Comparison of ENCODE assay signal across 1 cellular context in genomic region chr12:6567824-6568617, GRCh38.
A peak's percentile ranks its signal among the peaks of the same experiment; 100 is the strongest.
TF ChIP-seq lines count a peak whose summit lies in the region.

Gene NOP2, minus strand, starts transcription at chr12:6568291. Its CDS starts 373 bp downstream, at chr12:6567918.

TF ChIP-seq in HepG2, 621 proteins besides CTCF, POLR2A, EP300 and RAD21 (continued from another document and continues in another):
- TF ChIP-seq PRDM4 (CRISPR knock-in tag; IDR thresholded peaks at IDR 0.05; ENCODE audit: borderline replicate concordance), result no peak
- TF ChIP-seq PBX3 (CRISPR knock-in tag; IDR thresholded peaks at IDR 0.05; ENCODE audit: borderline replicate concordance), result 0 out of 2 replicates have a peak, but pooled peaks have one; percentile 53
- peak; percentile 73; the same call in 1 of the 2 replicates for TF ChIP-seq ZNF256 (CRISPR knock-in tag; conservative IDR thresholded peaks at IDR 0.05)
- TF ChIP-seq, protein P1, sequence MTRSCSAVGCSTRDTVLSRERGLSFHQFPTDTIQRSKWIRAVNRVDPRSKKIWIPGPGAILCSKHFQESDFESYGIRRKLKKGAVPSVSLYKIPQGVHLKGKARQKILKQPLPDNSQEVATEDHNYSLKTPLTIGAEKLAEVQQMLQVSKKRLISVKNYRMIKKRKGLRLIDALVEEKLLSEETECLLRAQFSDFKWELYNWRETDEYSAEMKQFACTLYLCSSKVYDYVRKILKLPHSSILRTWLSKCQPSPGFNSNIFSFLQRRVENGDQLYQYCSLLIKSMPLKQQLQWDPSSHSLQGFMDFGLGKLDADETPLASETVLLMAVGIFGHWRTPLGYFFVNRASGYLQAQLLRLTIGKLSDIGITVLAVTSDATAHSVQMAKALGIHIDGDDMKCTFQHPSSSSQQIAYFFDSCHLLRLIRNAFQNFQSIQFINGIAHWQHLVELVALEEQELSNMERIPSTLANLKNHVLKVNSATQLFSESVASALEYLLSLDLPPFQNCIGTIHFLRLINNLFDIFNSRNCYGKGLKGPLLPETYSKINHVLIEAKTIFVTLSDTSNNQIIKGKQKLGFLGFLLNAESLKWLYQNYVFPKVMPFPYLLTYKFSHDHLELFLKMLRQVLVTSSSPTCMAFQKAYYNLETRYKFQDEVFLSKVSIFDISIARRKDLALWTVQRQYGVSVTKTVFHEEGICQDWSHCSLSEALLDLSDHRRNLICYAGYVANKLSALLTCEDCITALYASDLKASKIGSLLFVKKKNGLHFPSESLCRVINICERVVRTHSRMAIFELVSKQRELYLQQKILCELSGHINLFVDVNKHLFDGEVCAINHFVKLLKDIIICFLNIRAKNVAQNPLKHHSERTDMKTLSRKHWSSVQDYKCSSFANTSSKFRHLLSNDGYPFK (CRISPR knock-in tag; IDR thresholded peaks at IDR 0.05; ENCODE audit: borderline replicate concordance), result peak; percentile 83
- peak; percentile 68 for TF ChIP-seq SMAD3 (CRISPR knock-in tag; IDR thresholded peaks at IDR 0.05)
- no peak for TF ChIP-seq REXO4 (CRISPR knock-in tag; IDR thresholded peaks at IDR 0.05; ENCODE audit: borderline replicate concordance)
- TF ChIP-seq GZF1 (CRISPR knock-in tag; IDR thresholded peaks at IDR 0.05), result peak; percentile 93
- TF ChIP-seq ZNF451 (CRISPR knock-in tag; IDR thresholded peaks at IDR 0.05), result no peak; the same call in none of the 2 replicates
- TF ChIP-seq TFDP2 (CRISPR knock-in tag; IDR thresholded peaks at IDR 0.05), result 0 out of 2 replicates have a peak, but pooled peaks have one; percentile 15
- TF ChIP-seq ZNF275 (CRISPR knock-in tag; IDR thresholded peaks at IDR 0.05; ENCODE audit: borderline replicate concordance), result peak; percentile 82; the same call in 1 of the 2 replicates
- TF ChIP-seq CCAR2 (optimal IDR thresholded peaks at IDR 0.05; ENCODE audit: low read depth, low read length), result no peak
- TF ChIP-seq KAT8 (CRISPR knock-in tag; IDR thresholded peaks at IDR 0.05), result peak; percentile 89
- peak; percentile 92; the same call in 1 of the 2 replicates for TF ChIP-seq MXD3 (CRISPR knock-in tag; IDR thresholded peaks at IDR 0.05)
- TF ChIP-seq TCF7L2 (IDR thresholded peaks at IDR 0.05; ENCODE audit: low read depth, low read length), result no peak
- no peak for TF ChIP-seq NFE2L1 (CRISPR knock-in tag; IDR thresholded peaks at IDR 0.05; ENCODE audit: borderline replicate concordance)
- TF ChIP-seq ZSCAN30 (CRISPR knock-in tag; IDR thresholded peaks at IDR 0.05), result no peak
- no peak for TF ChIP-seq ZEB1 (IDR thresholded peaks at IDR 0.05; ENCODE audit: insufficient replicate concordance, low read depth)
- TF ChIP-seq HNRNPUL1 (IDR thresholded peaks at IDR 0.05; ENCODE audit: low read depth, low read length), result no peak
- TF ChIP-seq, protein P2, sequence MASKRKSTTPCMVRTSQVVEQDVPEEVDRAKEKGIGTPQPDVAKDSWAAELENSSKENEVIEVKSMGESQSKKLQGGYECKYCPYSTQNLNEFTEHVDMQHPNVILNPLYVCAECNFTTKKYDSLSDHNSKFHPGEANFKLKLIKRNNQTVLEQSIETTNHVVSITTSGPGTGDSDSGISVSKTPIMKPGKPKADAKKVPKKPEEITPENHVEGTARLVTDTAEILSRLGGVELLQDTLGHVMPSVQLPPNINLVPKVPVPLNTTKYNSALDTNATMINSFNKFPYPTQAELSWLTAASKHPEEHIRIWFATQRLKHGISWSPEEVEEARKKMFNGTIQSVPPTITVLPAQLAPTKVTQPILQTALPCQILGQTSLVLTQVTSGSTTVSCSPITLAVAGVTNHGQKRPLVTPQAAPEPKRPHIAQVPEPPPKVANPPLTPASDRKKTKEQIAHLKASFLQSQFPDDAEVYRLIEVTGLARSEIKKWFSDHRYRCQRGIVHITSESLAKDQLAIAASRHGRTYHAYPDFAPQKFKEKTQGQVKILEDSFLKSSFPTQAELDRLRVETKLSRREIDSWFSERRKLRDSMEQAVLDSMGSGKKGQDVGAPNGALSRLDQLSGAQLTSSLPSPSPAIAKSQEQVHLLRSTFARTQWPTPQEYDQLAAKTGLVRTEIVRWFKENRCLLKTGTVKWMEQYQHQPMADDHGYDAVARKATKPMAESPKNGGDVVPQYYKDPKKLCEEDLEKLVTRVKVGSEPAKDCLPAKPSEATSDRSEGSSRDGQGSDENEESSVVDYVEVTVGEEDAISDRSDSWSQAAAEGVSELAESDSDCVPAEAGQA (IDR thresholded peaks at IDR 0.05; ENCODE audit: low read depth), result peak; percentile 57; the same call in 1 of the 2 replicates
- TF ChIP-seq, protein P2 (CRISPR knock-in tag; IDR thresholded peaks at IDR 0.05; ENCODE audit: borderline replicate concordance), result no peak; the same call in 1 of the 2 replicates
- no peak for TF ChIP-seq SIN3B (IDR thresholded peaks at IDR 0.05; ENCODE audit: low read length)
- peak; percentile 12; the same call in 1 of the 2 replicates for TF ChIP-seq ZSCAN31 (CRISPR knock-in tag; IDR thresholded peaks at IDR 0.05; ENCODE audit: low read depth)
- TF ChIP-seq, protein P3, sequence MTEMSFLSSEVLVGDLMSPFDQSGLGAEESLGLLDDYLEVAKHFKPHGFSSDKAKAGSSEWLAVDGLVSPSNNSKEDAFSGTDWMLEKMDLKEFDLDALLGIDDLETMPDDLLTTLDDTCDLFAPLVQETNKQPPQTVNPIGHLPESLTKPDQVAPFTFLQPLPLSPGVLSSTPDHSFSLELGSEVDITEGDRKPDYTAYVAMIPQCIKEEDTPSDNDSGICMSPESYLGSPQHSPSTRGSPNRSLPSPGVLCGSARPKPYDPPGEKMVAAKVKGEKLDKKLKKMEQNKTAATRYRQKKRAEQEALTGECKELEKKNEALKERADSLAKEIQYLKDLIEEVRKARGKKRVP (CRISPR knock-in tag; IDR thresholded peaks at IDR 0.05), result peak in 1 of 2 experiments; percentile 37; a peak in 1 of 4 replicates
- TF ChIP-seq ZNF780A (CRISPR knock-in tag; IDR thresholded peaks at IDR 0.05), result peak; percentile 61; the same call in 1 of the 2 replicates
- TF ChIP-seq NKX3-1 (CRISPR knock-in tag; IDR thresholded peaks at IDR 0.05), result peak; percentile 87
- TF ChIP-seq NAIF1 (CRISPR knock-in tag; IDR thresholded peaks at IDR 0.05; ENCODE audit: borderline replicate concordance), result peak; percentile 98
- TF ChIP-seq TFDP1 (CRISPR knock-in tag; IDR thresholded peaks at IDR 0.05; ENCODE audit: borderline replicate concordance), result peak; percentile 59
- TF ChIP-seq, protein P4, sequence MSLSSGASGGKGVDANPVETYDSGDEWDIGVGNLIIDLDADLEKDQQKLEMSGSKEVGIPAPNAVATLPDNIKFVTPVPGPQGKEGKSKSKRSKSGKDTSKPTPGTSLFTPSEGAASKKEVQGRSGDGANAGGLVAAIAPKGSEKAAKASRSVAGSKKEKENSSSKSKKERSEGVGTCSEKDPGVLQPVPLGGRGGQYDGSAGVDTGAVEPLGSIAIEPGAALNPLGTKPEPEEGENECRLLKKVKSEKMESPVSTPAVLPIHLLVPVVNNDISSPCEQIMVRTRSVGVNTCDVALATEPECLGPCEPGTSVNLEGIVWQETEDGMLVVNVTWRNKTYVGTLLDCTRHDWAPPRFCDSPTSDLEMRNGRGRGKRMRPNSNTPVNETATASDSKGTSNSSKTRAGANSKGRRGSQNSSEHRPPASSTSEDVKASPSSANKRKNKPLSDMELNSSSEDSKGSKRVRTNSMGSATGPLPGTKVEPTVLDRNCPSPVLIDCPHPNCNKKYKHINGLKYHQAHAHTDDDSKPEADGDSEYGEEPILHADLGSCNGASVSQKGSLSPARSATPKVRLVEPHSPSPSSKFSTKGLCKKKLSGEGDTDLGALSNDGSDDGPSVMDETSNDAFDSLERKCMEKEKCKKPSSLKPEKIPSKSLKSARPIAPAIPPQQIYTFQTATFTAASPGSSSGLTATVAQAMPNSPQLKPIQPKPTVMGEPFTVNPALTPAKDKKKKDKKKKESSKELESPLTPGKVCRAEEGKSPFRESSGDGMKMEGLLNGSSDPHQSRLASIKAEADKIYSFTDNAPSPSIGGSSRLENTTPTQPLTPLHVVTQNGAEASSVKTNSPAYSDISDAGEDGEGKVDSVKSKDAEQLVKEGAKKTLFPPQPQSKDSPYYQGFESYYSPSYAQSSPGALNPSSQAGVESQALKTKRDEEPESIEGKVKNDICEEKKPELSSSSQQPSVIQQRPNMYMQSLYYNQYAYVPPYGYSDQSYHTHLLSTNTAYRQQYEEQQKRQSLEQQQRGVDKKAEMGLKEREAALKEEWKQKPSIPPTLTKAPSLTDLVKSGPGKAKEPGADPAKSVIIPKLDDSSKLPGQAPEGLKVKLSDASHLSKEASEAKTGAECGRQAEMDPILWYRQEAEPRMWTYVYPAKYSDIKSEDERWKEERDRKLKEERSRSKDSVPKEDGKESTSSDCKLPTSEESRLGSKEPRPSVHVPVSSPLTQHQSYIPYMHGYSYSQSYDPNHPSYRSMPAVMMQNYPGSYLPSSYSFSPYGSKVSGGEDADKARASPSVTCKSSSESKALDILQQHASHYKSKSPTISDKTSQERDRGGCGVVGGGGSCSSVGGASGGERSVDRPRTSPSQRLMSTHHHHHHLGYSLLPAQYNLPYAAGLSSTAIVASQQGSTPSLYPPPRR (CRISPR knock-in tag; IDR thresholded peaks at IDR 0.05; ENCODE audit: borderline replicate concordance), result peak; percentile 17; the same call in 1 of the 2 replicates
- TF ChIP-seq ZNF841 (CRISPR knock-in tag; IDR thresholded peaks at IDR 0.05; ENCODE audit: borderline replicate concordance), result no peak
- TF ChIP-seq SP5 (CRISPR knock-in tag; IDR thresholded peaks at IDR 0.05; ENCODE audit: borderline replicate concordance, low read depth), result peak; percentile 61; the same call in 1 of the 2 replicates
- peak; percentile 91 for TF ChIP-seq ZFX (CRISPR knock-in tag; IDR thresholded peaks at IDR 0.05; ENCODE audit: low read depth)
- peak; percentile 63; the same call in 1 of the 2 replicates for TF ChIP-seq ZNF589 (CRISPR knock-in tag; conservative IDR thresholded peaks at IDR 0.05)
- no peak for TF ChIP-seq POGZ (CRISPR knock-in tag; IDR thresholded peaks at IDR 0.05)
